ENCODE assay signal across 20 cellular contexts in genomic region chr5:110262754-110263153, GRCh38.
A peak's percentile ranks its signal among the peaks of the same experiment; 100 is the strongest.
DNase-seq lines count a peak whose midpoint lies in the region; ATAC-seq lines count a peak whose summit lies in the region.
"Had no signal": no experiment of that assay in that cellular context is flagged by ENCODE, and none has a peak within 500 bp of the region (broad histone marks: within the 10 kb centered on the region; RNA-seq: fewer than 3 reads in every experiment).

No MANE protein-coding gene starts in this region.

- no peak overlapping the region for H3K4me3 Mint-ChIP-seq in activated T-cell treated with anti-CD3 and anti-CD28 coated beads, Interleukin-2, amount 50 U/mL, for 4 hours
- H3K4me3 Mint-ChIP-seq: CD14-positive monocyte, GM23338 had no signal

- no peaks in the 10 kb centered on the region for H3K27me3 Mint-ChIP-seq in activated T-cell treated with anti-CD3 and anti-CD28 coated beads, Interleukin-2, amount 50 U/mL, for 4 hours (ENCODE audit: low read depth)

- H3K9me3 Mint-ChIP-seq in activated T-cell treated with anti-CD3 and anti-CD28 coated beads, Interleukin-2, amount 50 U/mL, for 4 hours = no peaks in the 10 kb centered on the region
- H3K9me3 Mint-ChIP-seq: GM23338 had no signal

- intact Hi-C loops in left colon (cut with DNase I, micrococcal nuclease) = no loop called here

- H3K4me1 Mint-ChIP-seq in activated T-cell treated with anti-CD3 and anti-CD28 coated beads, Interleukin-2, amount 50 U/mL, for 4 hours (ENCODE audit: low read depth) = no peaks in the 10 kb centered on the region
- H3K4me1 Mint-ChIP-seq: CD14-positive monocyte, GM23338 had no signal

- ATAC-seq in left colon = no peak
- no peak for ATAC-seq in activated T-cell treated with anti-CD3 and anti-CD28 coated beads, Interleukin-2, amount 50 U/mL, for 4 hours
- ATAC-seq: A549, GM23338, HCT116 had no signal

- no peaks in the 10 kb centered on the region for H3K36me3 Mint-ChIP-seq in activated T-cell treated with anti-CD3 and anti-CD28 coated beads, Interleukin-2, amount 50 U/mL, for 4 hours (ENCODE audit: insufficient read depth)
- H3K36me3 Mint-ChIP-seq: CD14-positive monocyte had no signal

- DNase-seq in A172 (ENCODE audit: low spot score) = peak; percentile 35
- peak; percentile 26 for DNase-seq in GM04504 (ENCODE audit: low read depth)
- DNase-seq in astrocyte of the hippocampus (ENCODE audit: low read depth, low spot score) = peak; percentile 29
- peak; percentile 83 for DNase-seq in foreskin melanocyte
- no peak for DNase-seq in left colon
- DNase-seq in activated T-cell treated with anti-CD3 and anti-CD28 coated beads, Interleukin-2, amount 50 U/mL, for 4 hours = no peak
- no peak for DNase-seq in NOMO-1 treated with DMSO at 0.1 percent for 48 hours (lab: John Stamatoyannopoulos, UW; ENCODE audit: unreplicated experiment)
- DNase-seq in SIG-M5 treated with dmso at 0.1 percent for 504 hours (lab: John Stamatoyannopoulos, UW; ENCODE audit: unreplicated experiment) = no peak
- DNase-seq: Caco-2; MV-4-11; NCI-H1417 treated with DMSO at 0.1 percent for 48 hours; NCI-H1930; NCI-H446 treated with DMSO at 0.1 percent for 48 hours; NK-92 treated with Interleukin-12 subunit alpha and Interleukin-12 subunit beta, amount 100 ng/mL, for 24 hours; OCI-M1; RPMI8226 had no signal

Comparison
In these comparisons a context has a peak if more than half of its experiments do, and no peak if none do; other contexts are left out.
1. DNase-seq: peak in A172 (single experiment), GM04504 (single experiment), astrocyte of the hippocampus (single experiment) and foreskin melanocyte (single experiment); none in left colon (0 of 2), activated T-cell treated with anti-CD3 and anti-CD28 coated beads, Interleukin-2, amount 50 U/mL, for 4 hours (single experiment), NOMO-1 treated with DMSO at 0.1 percent for 48 hours (single experiment) and SIG-M5 treated with dmso at 0.1 percent for 504 hours (single experiment).